19 cellular contexts compared by ENCODE assay signal in the genomic region with DNA sequence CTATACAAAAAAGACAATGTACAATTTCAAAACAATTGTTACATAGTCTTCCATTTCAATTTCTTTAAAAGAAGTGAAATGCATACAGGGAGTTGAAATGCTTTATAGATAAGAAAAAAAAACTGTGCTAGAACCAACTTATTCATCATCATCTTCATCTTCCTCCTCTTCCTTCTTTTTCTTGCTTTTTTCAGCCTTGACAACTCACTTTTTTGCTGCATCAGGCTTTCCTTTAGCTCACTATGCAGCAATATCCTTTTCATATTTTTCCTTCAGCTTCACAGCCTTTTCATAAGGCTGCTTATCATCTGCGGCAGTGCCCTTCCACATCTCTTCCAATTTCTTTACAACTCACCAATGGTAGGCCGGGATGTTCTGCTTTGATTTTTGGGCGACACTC.
"Had no signal": no experiment of that assay in that cellular context is flagged by ENCODE, and none has a peak within 500 bp of the region (broad histone marks: within the 10 kb centered on the region; RNA-seq: fewer than 3 reads in every experiment).

No MANE protein-coding gene starts in this region.

- DNase-seq: activated CD4-positive, alpha-beta T cell treated with anti-CD3 and anti-CD28 coated beads for 36 hours; activated CD4-positive, alpha-beta T cell treated with anti-CD3 and anti-CD28 coated beads, Interleukin-2, amount 50 U/mL, for 4 hours; activated CD8-positive, alpha-beta memory T cell treated with anti-CD3 and anti-CD28 coated beads, Interleukin-2, amount 50 U/mL, for 48 hours; activated effector memory CD4-positive, alpha-beta T cell treated with anti-CD3 and anti-CD28 coated beads, Interleukin-2, amount 50 U/mL, for 16 hours; activated naive CD4-positive, alpha-beta T cell treated with anti-CD3 and anti-CD28 coated beads, Interleukin-2, amount 10 ng/mL, durations not matched to agents 7 days and 5 days; activated T-cell treated with anti-CD3 and anti-CD28 coated beads, Interleukin-2, amount 50 U/mL, for 48 hours; amygdala; heart left ventricle; islet precursor cell; left cardiac atrium; spleen; stimulated activated CD4-positive, alpha-beta T cell treated with anti-CD3 and anti-CD28 coated beads, Interleukin-4, amount 100 ng/mL, for 1 hour; stimulated activated naive CD4-positive, alpha-beta T cell treated with Interleukin-2 at 50 U/mL for 16 hours; T-helper 1 cell; upper lobe of right lung had no signal

- H3K36me3 Mint-ChIP-seq: activated naive CD4-positive, alpha-beta T cell treated with anti-CD3 and anti-CD28 coated beads, Interleukin-2, amount 10 ng/mL, durations not matched to agents 7 days and 5 days had no signal

- H3K9me3 Mint-ChIP-seq: activated naive CD4-positive, alpha-beta T cell treated with anti-CD3 and anti-CD28 coated beads, Interleukin-2, amount 10 ng/mL, durations not matched to agents 7 days and 5 days; memory B cell had no signal

- ATAC-seq: activated CD4-positive, alpha-beta T cell treated with anti-CD3 and anti-CD28 coated beads for 36 hours; heart left ventricle; left cardiac atrium; upper lobe of right lung had no signal

- H3K9me3 ChIP-seq: heart left ventricle, spleen, thoracic aorta, upper lobe of right lung had no signal

- H3K4me3 ChIP-seq: heart left ventricle, spleen, thoracic aorta, upper lobe of right lung had no signal

- H3K4me3 Mint-ChIP-seq: activated CD4-positive, alpha-beta T cell treated with anti-CD3 and anti-CD28 coated beads for 36 hours; activated naive CD4-positive, alpha-beta T cell treated with anti-CD3 and anti-CD28 coated beads, Interleukin-2, amount 10 ng/mL, durations not matched to agents 7 days and 5 days; memory B cell had no signal

- H3K36me3 ChIP-seq: heart left ventricle, spleen, thoracic aorta, upper lobe of right lung had no signal

- H3K27ac Mint-ChIP-seq: activated CD4-positive, alpha-beta T cell treated with anti-CD3 and anti-CD28 coated beads for 36 hours; activated naive CD4-positive, alpha-beta T cell treated with anti-CD3 and anti-CD28 coated beads, Interleukin-2, amount 10 ng/mL, durations not matched to agents 7 days and 5 days; memory B cell had no signal

- FAIRE-seq: endometrium, TTC549 had no signal

- H3K27me3 ChIP-seq: upper lobe of right lung had no signal

- H3K27ac ChIP-seq: heart left ventricle, spleen, thoracic aorta, upper lobe of right lung had no signal

- H3K27me3 Mint-ChIP-seq: memory B cell had no signal
